12 cellular contexts compared by ENCODE assay signal in the genomic region with DNA sequence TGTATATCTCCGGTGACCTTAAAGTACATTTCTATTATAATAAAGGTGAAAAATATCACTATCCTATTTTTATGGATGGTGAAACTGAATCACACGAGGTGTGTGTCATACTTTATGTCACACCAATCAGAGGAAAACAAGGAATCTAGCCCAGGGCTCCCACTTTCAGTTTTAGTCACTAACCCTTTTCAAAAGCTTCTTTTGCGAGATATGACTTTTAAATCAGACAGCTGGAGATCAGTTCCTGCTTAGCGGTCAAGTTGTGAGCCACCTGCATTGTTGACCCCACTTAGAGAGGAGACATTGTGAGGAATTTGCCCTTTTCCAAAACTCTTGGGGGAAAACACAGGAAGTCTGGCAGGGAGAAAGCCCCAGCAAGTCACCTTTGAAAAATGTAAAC.
DNase-seq lines count a peak whose midpoint lies in the region; ATAC-seq lines count a peak whose summit lies in the region.
"Had no signal": no experiment of that assay in that cellular context is flagged by ENCODE, and none has a peak within 500 bp of the region (broad histone marks: within the 10 kb centered on the region; RNA-seq: fewer than 3 reads in every experiment).

No MANE protein-coding gene starts in this region.

- ATAC-seq in HG02885 (IDR thresholded peaks at IDR 0.05; ENCODE audit: poor library complexity, unreplicated experiment) (peak; percentile 39), HG03097 (IDR thresholded peaks at IDR 0.05; ENCODE audit: low FRiP score, unreplicated experiment) (no peak), GM21447 (IDR thresholded peaks at IDR 0.05; ENCODE audit: unreplicated experiment) (no peak)
- ATAC-seq: naive thymus-derived CD8-positive, alpha-beta T cell had no signal

- peak; percentile 6 for DNase-seq in COLO829 (ENCODE audit: low spot score)
- peak; percentile 10 for DNase-seq in T1000 (lab: John Stamatoyannopoulos, UW)
- peak; percentile 17 for DNase-seq in glomerular visceral epithelial cell (ENCODE audit: extremely low spot score)
- no peak for DNase-seq in globus pallidus (ENCODE audit: low spot score)
- DNase-seq in stimulated activated CD8-positive, alpha-beta memory T cell treated with anti-CD3 and anti-CD28 coated beads, Interleukin-4, amount 100 ng/mL, for 48 hours = no peak
- DNase-seq: activated CD4-positive, alpha-beta T cell treated with anti-CD3 and anti-CD28 coated beads for 1 hour; naive thymus-derived CD8-positive, alpha-beta T cell; NCI-H1436 treated with DMSO at 0.1 percent for 48 hours; small intestine had no signal

Comparison
In these comparisons a context has a peak if more than half of its experiments do, and no peak if none do; other contexts are left out.
1. DNase-seq: peak in COLO829 (single experiment), T1000 (single experiment) and glomerular visceral epithelial cell (single experiment); none in globus pallidus (single experiment) and stimulated activated CD8-positive, alpha-beta memory T cell treated with anti-CD3 and anti-CD28 coated beads, Interleukin-4, amount 100 ng/mL, for 48 hours (single experiment).